Comparison of ENCODE assay signal across 1 cellular context in genomic region chr9:101027733-101028345, GRCh38.
TF ChIP-seq lines count a peak whose summit lies in the region.

No MANE protein-coding gene starts in this region.

TF ChIP-seq in H1, 55 proteins besides CTCF, POLR2A, EP300 and RAD21:
- no peak for TF ChIP-seq BRCA1 (IDR thresholded peaks at IDR 0.05; ENCODE audit: low read depth, low read length)
